8 cellular contexts compared by ENCODE assay signal in genomic region chr11:67613960-67614715, GRCh38. TPM values are rescaled to one million over a fixed set of nuclear protein-coding genes. Genes with fewer than 3 reads are reported as not detected.
A peak's percentile ranks its signal among the peaks of the same experiment; 100 is the strongest.
DNase-seq lines count a peak whose midpoint lies in the region; ATAC-seq and TF ChIP-seq lines count a peak whose summit lies in the region.

No MANE protein-coding gene starts in this region.

- H4K20me1 ChIP-seq in GM23248 (ENCODE audit: insufficient read depth) = no peaks in the 10 kb centered on the region

- in situ Hi-C loops in GM23248 (cut with MboI) = no loop called here

- peak overlapping the region; percentile 34; the same call in 1 of the 2 replicates for H2AFZ ChIP-seq in GM23248

- TF ChIP-seq CTCF in LNCaP clone FGC (IDR thresholded peaks at IDR 0.05; ENCODE audit: control insufficient read depth, extremely low read depth, insufficient read depth) (peak; percentile 63), WI38 (IDR thresholded peaks at IDR 0.05; ENCODE audit: low read depth, low read length) (peak; percentile 59), lung (IDR thresholded peaks at IDR 0.05; ENCODE audit: control extremely low read depth, extremely low read depth) (peak; percentile 7)

- no peak overlapping the region for H3K9ac ChIP-seq in GM23248

- 22 to 26% methylated on average over 21 to 23 of the region's 23 CpGs for WGBS in GM23248 (ENCODE audit: low coverage in 1 of 2, low lambda C conversion rate in 2 of 2, missing lambda C conversion rate in 2 of 2), 2 experiments
- 12 to 13% methylated on average over 23 of the region's 23 CpGs for WGBS in lung, 2 donors

- DNase-seq in GM23248 (peak; percentile 64), LNCaP clone FGC (ENCODE audit: low read depth) (no peak), lung (ENCODE audit: low spot score) (peak; percentile 69), NCI-H2107 treated with DMSO at 0.1 percent for 48 hours (lab: John Stamatoyannopoulos, UW; ENCODE audit: unreplicated experiment) (no peak)
- DNase-seq in central memory CD4-positive, alpha-beta T cell = peak; percentile 87
- DNase-seq in stimulated activated CD8-positive, alpha-beta memory T cell treated with anti-CD3 and anti-CD28 coated beads, Interleukin-12 subunit alpha, Interleukin-12 subunit beta, amount 100 ng/mL, for 4 hours (ENCODE audit: low read depth) = peak; percentile 74

- H3F3A ChIP-seq in GM23248 (ENCODE audit: insufficient read depth) = no peaks in the 10 kb centered on the region

- H3K9me2 ChIP-seq in GM23248 (ENCODE audit: insufficient read depth) = no peaks in the 10 kb centered on the region

- H3K9me3 ChIP-seq in GM23248 (ENCODE audit: low read depth) = no peaks in the 10 kb centered on the region
- H3K9me3 ChIP-seq in lung (ENCODE audit: control insufficient read depth in 2 of 2, insufficient read depth in 1 of 2, low read length in 1 of 2) = no peaks in the 10 kb centered on the region

- no peaks in the 10 kb centered on the region for H3K4me1 ChIP-seq in GM23248 (ENCODE audit: insufficient read depth)
- peaks cover 0 to 7% of the 10 kb centered on the region in 2 donors for H3K4me1 ChIP-seq in lung (ENCODE audit: control insufficient read depth in 2 of 2, insufficient read depth in 2 of 2, low read length in 2 of 2)

- no peaks in the 10 kb centered on the region for H3K36me3 ChIP-seq in GM23248 (ENCODE audit: low read depth)
- peaks cover 0 to 33% of the 10 kb centered on the region in 2 donors for H3K36me3 ChIP-seq in lung (ENCODE audit: control insufficient read depth in 2 of 2, insufficient read depth in 2 of 2, low read length in 2 of 2)

- no peak overlapping the region for H3K27ac ChIP-seq in GM23248
- peak overlapping the region; percentile 29 to 52 for H3K27ac ChIP-seq in lung (ENCODE audit: low read depth in 1 of 2, low read length in 1 of 2)

- peak overlapping the region; percentile 43 for H3K4me2 ChIP-seq in GM23248 (ENCODE audit: unreplicated experiment)

- ATAC-seq in lung (ENCODE audit: insufficient read depth, low FRiP score) = peak; percentile 56

- no peaks in the 10 kb centered on the region for H3K79me2 ChIP-seq in GM23248 (ENCODE audit: insufficient read depth)

- H3K4me3 ChIP-seq in GM23248 = peak overlapping the region; percentile 39
- H3K4me3 ChIP-seq in LNCaP clone FGC (ENCODE audit: low read depth, low read length) = no peak overlapping the region
- H3K4me3 ChIP-seq in WI38 (ENCODE audit: low read depth, low read length) = no peak overlapping the region
- H3K4me3 ChIP-seq in lung = no peak overlapping the region

- TF ChIP-seq POLR2A in GM10847 (IDR thresholded peaks at IDR 0.05; ENCODE audit: extremely low read depth, insufficient read length) = peak; percentile 47

- H3K27me3 ChIP-seq in GM23248 (replicated peaks; ENCODE audit: insufficient read depth) (peaks cover 22% of the 10 kb centered on the region), lung (ENCODE audit: control insufficient read depth, insufficient read depth) (no peaks in the 10 kb centered on the region)

RNA-seq across cellular contexts. Expression of gene NDUFV1, which starts 7.4 kb away (rescaled TPM):
- total RNA-seq in GM23248 (2014; rRNA removed; shearing (Covaris generic)) = 168 and 209 TPM in 2 replicates
- polyA plus RNA-seq in GM23248 (2016; fragmentation: Nextera tagmentation; extraction: Ambion mirVana) (136 TPM in 2 replicates), lung (100 to 1,000 TPM; 113 to 137 TPM)
- 100 to 1,000 TPM; 144 to 191 TPM for total RNA-seq in lung

RNA-seq across cellular contexts. Expression of gene NUDT8, which starts 15.6 kb away (rescaled TPM):
- 2.0 and 4.8 TPM in 2 replicates for total RNA-seq in GM23248 (2014; rRNA removed; shearing (Covaris generic))
- 4.1 TPM in 2 replicates for polyA plus RNA-seq in GM23248 (2016; fragmentation: Nextera tagmentation; extraction: Ambion mirVana)
- total RNA-seq in lung = 10 to 100 TPM in 1 of 2 donors, 1 to 10 TPM in 1; 6.3 to 19.9 TPM
- polyA plus RNA-seq in lung = 10 to 100 TPM; 12.1 to 22.3 TPM

RNA-seq across cellular contexts. Expression of gene TBX10, which starts 25.4 kb away (rescaled TPM):
- total RNA-seq in GM23248 (2014; rRNA removed; shearing (Covaris generic)) = not detected in 2 replicates
- polyA plus RNA-seq in GM23248 (2016; fragmentation: Nextera tagmentation; extraction: Ambion mirVana) (not detected in 2 replicates), lung (not detected)
- not detected for total RNA-seq in lung

RNA-seq across cellular contexts. Expression of gene GSTP1, which starts 30.5 kb away (rescaled TPM):
- 355 and 606 TPM in 2 replicates for total RNA-seq in GM23248 (2014; rRNA removed; shearing (Covaris generic))
- 743 and 767 TPM in 2 replicates for polyA plus RNA-seq in GM23248 (2016; fragmentation: Nextera tagmentation; extraction: Ambion mirVana)
- total RNA-seq in lung = 100 to 1,000 TPM; 632 to 928 TPM
- polyA plus RNA-seq in lung = 1,000 to 10,000 TPM; 1,119 to 2,206 TPM

RNA-seq across cellular contexts. Expression of gene ACY3, which starts 36.4 kb away (rescaled TPM):
- total RNA-seq in GM23248 (2014; rRNA removed; shearing (Covaris generic)) = not detected in 2 replicates
- polyA plus RNA-seq in GM23248 (2016; fragmentation: Nextera tagmentation; extraction: Ambion mirVana) (not detected in 2 replicates), lung (under 1 TPM; 0.42 to 0.73 TPM)
- under 1 TPM in 1 of 2 donors, not detected in 1; 0.58 TPM for total RNA-seq in lung

Comparison
In these comparisons a context has a peak if more than half of its experiments do, and no peak if none do; other contexts are left out.
1. DNase-seq: peak in GM23248 (single experiment), central memory CD4-positive, alpha-beta T cell (single experiment), lung (single experiment) and stimulated activated CD8-positive, alpha-beta memory T cell treated with anti-CD3 and anti-CD28 coated beads, Interleukin-12 subunit alpha, Interleukin-12 subunit beta, amount 100 ng/mL, for 4 hours (single experiment); none in LNCaP clone FGC (single experiment) and NCI-H2107 treated with DMSO at 0.1 percent for 48 hours (single experiment).
2. CTCF ChIP-seq: peak in every context shown above with its lines; median percentile 63 in LNCaP clone FGC; 59 in WI38; 7 in lung.